ENCODE assay signal across 9 cellular contexts in genomic region chr2:227774011-227774624, GRCh38. TPM values are rescaled to one million over a fixed set of nuclear protein-coding genes. Genes with fewer than 3 reads are reported as not detected.
A peak's percentile ranks its signal among the peaks of the same experiment; 100 is the strongest.
DNase-seq lines count a peak whose midpoint lies in the region; ATAC-seq and TF ChIP-seq lines count a peak whose summit lies in the region.
"Had no signal": no experiment of that assay in that cellular context is flagged by ENCODE, and none has a peak within 500 bp of the region (broad histone marks: within the 10 kb centered on the region; RNA-seq: fewer than 3 reads in every experiment).

No MANE protein-coding gene starts in this region.

- H3K9me3 Mint-ChIP-seq in H9 (no peaks in the 10 kb centered on the region), WTC11 (no peaks in the 10 kb centered on the region)

- no peaks in the 10 kb centered on the region; a peak in 1 of 7 replicates for H3K36me3 Mint-ChIP-seq in H9 (ENCODE audit: insufficient read depth in 1 of 3, low read depth in 3 of 3)
- no peaks in the 10 kb centered on the region for H3K36me3 Mint-ChIP-seq in WTC11

- H4K20me1 ChIP-seq in H9 (ENCODE audit: control insufficient read depth, insufficient read depth, insufficient read length) = no peaks in the 10 kb centered on the region

- H3K27ac ChIP-seq in H9 (ENCODE audit: insufficient read length, low read depth, low read length) (no peak overlapping the region), lower lobe of right lung (no peak overlapping the region), caudate nucleus (ENCODE audit: low read depth, low read length) (no peak overlapping the region)

- no peaks in the 10 kb centered on the region for H3K79me1 ChIP-seq in H9 (ENCODE audit: insufficient read depth, low read depth, low read length, poor library complexity, severe bottlenecking)

- H2BK20ac ChIP-seq in H9 (ENCODE audit: low read depth, low read length, poor library complexity, severe bottlenecking) = no peak overlapping the region

- no peak overlapping the region for H2AFZ ChIP-seq in H9 (ENCODE audit: low read length)

- TF ChIP-seq CTCF in GM10266 (IDR thresholded peaks at IDR 0.05; ENCODE audit: control insufficient read depth, insufficient read depth, low read depth, missing control alignments) (peak; percentile 36), H9 (conservative IDR thresholded peaks at IDR 0.05) (peak; percentile 65), WTC11 (IDR thresholded peaks at IDR 0.05) (no peak; the same call in 1 of the 2 replicates), lower lobe of right lung (IDR thresholded peaks at IDR 0.05) (peak; percentile 34)

- no peak overlapping the region for H2BK5ac ChIP-seq in H9 (ENCODE audit: insufficient read length, low read length)

- no peak overlapping the region for H2AK5ac ChIP-seq in H9 (ENCODE audit: insufficient read length, low read length)

- H4K8ac ChIP-seq in H9 (replicated peaks; ENCODE audit: insufficient read length, low read depth, low read length) = no peak overlapping the region

- no peak overlapping the region for H3K18ac ChIP-seq in H9 (ENCODE audit: insufficient read length, low read depth, low read length)

- H3K4me3 ChIP-seq in lower lobe of right lung = no peak overlapping the region

- H3K56ac ChIP-seq in H9 (ENCODE audit: insufficient read length, low read depth, low read length) = no peak overlapping the region

- no peak overlapping the region for H3K4me2 ChIP-seq in H9 (ENCODE audit: insufficient read depth, insufficient read length, low read length)

- H3T11ph ChIP-seq in H9 (ENCODE audit: low read length) = no peak overlapping the region

- H3K27ac Mint-ChIP-seq in H9 (no peak overlapping the region), WTC11 (peak overlapping the region; percentile 75; the same call in 1 of the 2 replicates)

- H3K36me3 ChIP-seq in lower lobe of right lung = no peaks in the 10 kb centered on the region

- H3K4ac ChIP-seq in H9 (ENCODE audit: low read depth, low read length) = no peak overlapping the region

- no peak overlapping the region for H4K91ac ChIP-seq in H9 (ENCODE audit: insufficient read length, low read depth, low read length)

- H2BK12ac ChIP-seq in H9 (ENCODE audit: insufficient read length, low read depth, low read length) = no peak overlapping the region

- no peaks in the 10 kb centered on the region for H3K23me2 ChIP-seq in H9 (ENCODE audit: insufficient read length, low read depth, low read length, poor library complexity, severe bottlenecking)

- H3K27me3 Mint-ChIP-seq in H9 (ENCODE audit: low read depth) = no peaks in the 10 kb centered on the region; the same call in 1 of the 2 replicates
- no peaks in the 10 kb centered on the region for H3K27me3 Mint-ChIP-seq in WTC11 (ENCODE audit: low read depth)

- peaks cover 3% of the 10 kb centered on the region; the same call in 1 of the 2 replicates for H3K4me1 ChIP-seq in H9 (ENCODE audit: insufficient read depth, low read length)
- no peaks in the 10 kb centered on the region for H3K4me1 ChIP-seq in lower lobe of right lung

- no peak overlapping the region for H2BK15ac ChIP-seq in H9 (ENCODE audit: low read depth, low read length)

- ATAC-seq in WTC11 (peak; percentile 76), lower lobe of right lung (peak; percentile 48 to 73), GM21717 (IDR thresholded peaks at IDR 0.05; ENCODE audit: unreplicated experiment) (no peak)

- WGBS in H9 (ENCODE audit: extremely low coverage, insufficient read length, low lambda C conversion rate) = no CpG with 5 or more reads among the region's 15 CpGs

- no peak for DNase-seq in GM10266 (ENCODE audit: extremely low spot score)
- DNase-seq in H9 = peak; percentile 65
- peak; percentile 28 for DNase-seq in WTC11 (ENCODE audit: low spot score)
- no peak for DNase-seq in lower lobe of right lung
- DNase-seq in caudate nucleus (lab: John Stamatoyannopoulos, UW) = no peak
- DNase-seq in dedifferentiated amniotic fluid mesenchymal stem cell (ENCODE audit: extremely low spot score) = no peak
- DNase-seq in T1000 (lab: John Stamatoyannopoulos, UW) = no peak
- DNase-seq: nucleus accumbens had no signal

- no peak overlapping the region for H3K9ac ChIP-seq in H9 (ENCODE audit: extremely low read depth, insufficient read length, low read length)

- CTCF ChIA-PET in WTC11 (lab: Charles Lee) = interaction anchor here (0.6 to 2.7 kb wide), 21 partner anchors 9 to 359 kb away, joined by 3 to 20 read pairs (median 3); no protein-coding TSS in a partner anchor

- H2BK120ac ChIP-seq in H9 (ENCODE audit: low read depth, low read length, poor library complexity, severe bottlenecking) = no peak overlapping the region

- peaks cover 24 to 25% of the 10 kb centered on the region in 2 experiments for H3K4me1 Mint-ChIP-seq in H9
- peaks cover 25% of the 10 kb centered on the region for H3K4me1 Mint-ChIP-seq in WTC11

- H3K4me3 Mint-ChIP-seq in H9 (no peak overlapping the region), WTC11 (no peak overlapping the region)

- no peaks in the 10 kb centered on the region for H3K9me3 ChIP-seq in H9 (ENCODE audit: control insufficient read depth, low read depth, low read length)
- no peaks in the 10 kb centered on the region for H3K9me3 ChIP-seq in lower lobe of right lung

- H3K27me3 ChIP-seq in H9 (ENCODE audit: insufficient read depth, low read length) (no peaks in the 10 kb centered on the region), lower lobe of right lung (ENCODE audit: low read depth) (no peaks in the 10 kb centered on the region)

- H3K23ac ChIP-seq in H9 (ENCODE audit: insufficient read length, low read depth, low read length) = no peak overlapping the region

- H4K5ac ChIP-seq in H9 (ENCODE audit: insufficient read length, low read depth, low read length) = no peak overlapping the region

- no peak overlapping the region for H3K14ac ChIP-seq in H9 (ENCODE audit: insufficient read depth, low read length)

- POLR2A ChIA-PET in WTC11 (lab: Charles Lee) = no interaction called here

- intact Hi-C loops in lower lobe of right lung (cut with DNase I) = no loop called here

- no peaks in the 10 kb centered on the region for H3K79me2 ChIP-seq in H9 (ENCODE audit: insufficient read depth, low read length)

TF ChIP-seq in WTC11, 78 proteins besides CTCF, POLR2A, EP300 and RAD21 (continues in another document):
- no peak for TF ChIP-seq E2F4 (CRISPR knock-in tag; IDR thresholded peaks at IDR 0.05; ENCODE audit: borderline replicate concordance, low read depth)
- TF ChIP-seq PREB (CRISPR knock-in tag; IDR thresholded peaks at IDR 0.05; ENCODE audit: borderline replicate concordance) = no peak
- TF ChIP-seq AFF4 (CRISPR knock-in tag; IDR thresholded peaks at IDR 0.05; ENCODE audit: borderline replicate concordance) = no peak

RNA-seq across cellular contexts. Expression of gene SCYGR8, which starts 28.4 kb away (rescaled TPM):
- total RNA-seq in H9 (2021) (not detected in 2 replicates), WTC11 (2021) (not detected in 3 replicates), lower lobe of right lung (not detected)

RNA-seq across cellular contexts. Expression of gene CCL20, which starts 39.5 kb away (rescaled TPM):
- total RNA-seq in H9 (2021) = not detected in 2 replicates
- total RNA-seq in WTC11 (2021) = not detected in 3 replicates
- total RNA-seq in lower lobe of right lung = 1.6 TPM

RNA-seq across cellular contexts. Expression of gene SCYGR7, which starts 46.0 kb away (rescaled TPM):
- total RNA-seq in H9 (2021) = not detected in 2 replicates
- not detected in 3 replicates for total RNA-seq in WTC11 (2021)
- total RNA-seq in lower lobe of right lung = not detected

RNA-seq across cellular contexts. Expression of gene SCYGR6, which starts 49.6 kb away (rescaled TPM):
- not detected in 2 replicates for total RNA-seq in H9 (2021)
- not detected in 3 replicates for total RNA-seq in WTC11 (2021)
- total RNA-seq in lower lobe of right lung = not detected

RNA-seq across cellular contexts. Expression of gene SLC19A3, which starts 56.3 kb away (rescaled TPM):
- total RNA-seq in H9 (2021) (1.8 and 2.3 TPM in 2 replicates), WTC11 (2021) (6.4 to 7.5 TPM (median 6.5 TPM) in 3 replicates), lower lobe of right lung (40.7 TPM)

Comparison
In these comparisons a context has a peak if more than half of its experiments do, and no peak if none do; other contexts are left out.
1. DNase-seq: peak in H9 (single experiment) and WTC11 (single experiment); none in GM10266 (single experiment), lower lobe of right lung (single experiment), caudate nucleus (0 of 61), dedifferentiated amniotic fluid mesenchymal stem cell (single experiment) and T1000 (single experiment).